1 cellular context compared by ENCODE assay signal in the genomic region with DNA sequence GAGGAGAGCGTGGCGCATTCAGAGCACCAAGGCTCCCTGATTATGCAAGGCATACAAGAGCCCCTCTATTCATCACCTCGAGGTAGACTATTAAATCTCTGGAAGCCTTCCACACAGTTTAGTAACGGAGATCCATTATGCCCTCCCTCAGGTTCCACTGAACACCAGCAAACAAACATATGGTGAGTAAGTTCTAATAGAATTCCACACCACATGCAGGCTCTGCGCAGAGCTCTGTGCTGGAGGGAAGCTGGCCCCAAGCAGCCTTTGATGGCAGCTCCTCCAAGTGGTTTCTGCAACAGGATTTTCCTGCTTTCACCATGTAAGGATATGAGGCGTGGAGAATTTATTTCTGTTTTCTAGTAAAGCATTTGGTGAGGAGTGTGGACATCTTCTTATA.
TF ChIP-seq lines count a peak whose summit lies in the region.

No MANE protein-coding gene starts in this region.

TF ChIP-seq in IMR-90, 13 proteins besides CTCF, POLR2A, EP300 and RAD21:
- TF ChIP-seq RFX5 (IDR thresholded peaks at IDR 0.05; ENCODE audit: low read depth, low read length): no peak
- no peak for TF ChIP-seq FOS (IDR thresholded peaks at IDR 0.05; ENCODE audit: low read depth, low read length)
- TF ChIP-seq CHD1 (IDR thresholded peaks at IDR 0.05; ENCODE audit: low read depth, low read length): no peak
- no peak for TF ChIP-seq BHLHE40 (IDR thresholded peaks at IDR 0.05; ENCODE audit: low read depth, low read length)
- TF ChIP-seq MAFK (IDR thresholded peaks at IDR 0.05; ENCODE audit: low read depth, low read length): no peak
- TF ChIP-seq MXI1 (IDR thresholded peaks at IDR 0.05; ENCODE audit: borderline replicate concordance, low read depth, low read length): no peak
